In genomic region chr17:9645858-9646555, GRCh38 we compare ENCODE assay signal across 8 cellular contexts. TPM values are rescaled to one million over a fixed set of nuclear protein-coding genes. Genes with fewer than 3 reads are reported as not detected.
DNase-seq lines count a peak whose midpoint lies in the region; ATAC-seq, FAIRE-seq and TF ChIP-seq lines count a peak whose summit lies in the region.

No MANE protein-coding gene starts in this region.

- peak overlapping the region; percentile 63 for H3K4me3 ChIP-seq in astrocyte (ENCODE audit: insufficient read depth, low read depth, low read length)

- no peaks in the 10 kb centered on the region for H3K27me3 ChIP-seq in astrocyte (ENCODE audit: insufficient read depth, low read length)

- peaks cover 13% of the 10 kb centered on the region for H3K4me1 Mint-ChIP-seq in activated CD4-positive, alpha-beta T cell treated with anti-CD3 and anti-CD28 coated beads for 36 hours
- H3K4me1 Mint-ChIP-seq in astrocyte (ENCODE audit: low read depth, unreplicated experiment), result peaks cover 26% of the 10 kb centered on the region

- DNase-seq in activated CD4-positive, alpha-beta T cell treated with anti-CD3 and anti-CD28 coated beads for 36 hours, result peak; percentile 56
- no peak for DNase-seq in activated CD4-positive, alpha-beta T cell treated with anti-CD3 and anti-CD28 coated beads, Interleukin-2, amount 50 U/mL, for 4 hours
- DNase-seq in NCI-H524 (lab: John Stamatoyannopoulos, UW) (peak; percentile 59 to 82), astrocyte (ENCODE audit: low read depth) (peak; percentile 32), iris pigment epithelial cell (ENCODE audit: low read depth) (peak; percentile 36), NCI-H2081 treated with DMSO at 0.1 percent for 48 hours (lab: John Stamatoyannopoulos, UW) (no peak)
- peak; percentile 4 to 18 for DNase-seq in stimulated activated CD8-positive, alpha-beta memory T cell treated with anti-CD3 and anti-CD28 coated beads, Interleukin-15, amount 100 ng/mL, for 48 hours (ENCODE audit: low read depth in 2 of 2)

- intact Hi-C loops in activated CD4-positive, alpha-beta T cell treated with anti-CD3 and anti-CD28 coated beads for 36 hours (cut with DNase I, micrococcal nuclease), result loop anchor here in 1 of 2 experiments (2.0 kb wide), 2 partner anchors 31 to 69 kb away; partner anchors contain the start of gene CFAP52

- H3K27ac Mint-ChIP-seq in activated CD4-positive, alpha-beta T cell treated with anti-CD3 and anti-CD28 coated beads for 36 hours, result no peak overlapping the region
- H3K27ac Mint-ChIP-seq in astrocyte (ENCODE audit: unreplicated experiment), result peak overlapping the region; percentile 55

- peak overlapping the region; percentile 2 for H3K27ac ChIP-seq in astrocyte (ENCODE audit: low read depth, low read length)

- ATAC-seq in activated CD4-positive, alpha-beta T cell treated with anti-CD3 and anti-CD28 coated beads for 36 hours, result no peak
- ATAC-seq in GM21447 (IDR thresholded peaks at IDR 0.05; ENCODE audit: unreplicated experiment), result no peak

- H3K9me3 ChIP-seq in astrocyte (ENCODE audit: insufficient read depth, low read depth, low read length), result no peaks in the 10 kb centered on the region

- no peaks in the 10 kb centered on the region for H4K20me1 ChIP-seq in astrocyte (ENCODE audit: insufficient read depth, low read length)

- FAIRE-seq in astrocyte (lab: Jason Lieb, UNC), result no peak

- CTCF ChIA-PET in activated CD4-positive, alpha-beta T cell treated with anti-CD3 and anti-CD28 coated beads for 36 hours (lab: Charles Lee), result interaction anchor here (0.7 to 1.1 kb wide), 2 partner anchors 17 to 28 kb away, joined by 3 to 4 read pairs; no protein-coding TSS in a partner anchor

- H3K4me2 ChIP-seq in astrocyte (ENCODE audit: low read length), result peak overlapping the region; percentile 95

- H3K79me2 ChIP-seq in astrocyte (ENCODE audit: insufficient read depth, low read length), result no peaks in the 10 kb centered on the region

- H3K36me3 ChIP-seq in astrocyte (ENCODE audit: insufficient read depth, low read length), result no peaks in the 10 kb centered on the region

- H3K4me3 Mint-ChIP-seq in activated CD4-positive, alpha-beta T cell treated with anti-CD3 and anti-CD28 coated beads for 36 hours, result peak overlapping the region; percentile 56
- H3K4me3 Mint-ChIP-seq in astrocyte (ENCODE audit: unreplicated experiment), result peak overlapping the region; percentile 96

- TF ChIP-seq CTCF in astrocyte (IDR thresholded peaks at IDR 0.05; ENCODE audit: insufficient read depth, low read depth, low read length), result no peak

- H3K27me3 Mint-ChIP-seq in activated CD4-positive, alpha-beta T cell treated with anti-CD3 and anti-CD28 coated beads for 36 hours, result peaks cover 44% of the 10 kb centered on the region
- H3K27me3 Mint-ChIP-seq in astrocyte (ENCODE audit: low read depth, unreplicated experiment), result no peaks in the 10 kb centered on the region

- POLR2A ChIA-PET in activated CD4-positive, alpha-beta T cell treated with anti-CD3 and anti-CD28 coated beads for 36 hours (lab: Charles Lee), result no interaction called here

- H3K9ac ChIP-seq in astrocyte (ENCODE audit: low read length), result peak overlapping the region; percentile 66

- no peaks in the 10 kb centered on the region for H3K36me3 Mint-ChIP-seq in activated CD4-positive, alpha-beta T cell treated with anti-CD3 and anti-CD28 coated beads for 36 hours (ENCODE audit: low read depth)
- H3K36me3 Mint-ChIP-seq in astrocyte (ENCODE audit: low read depth, unreplicated experiment), result no peaks in the 10 kb centered on the region

- H2AFZ ChIP-seq in astrocyte (ENCODE audit: low read depth, low read length), result peak overlapping the region; percentile 88

- H3K4me1 ChIP-seq in astrocyte (ENCODE audit: insufficient read depth, low read length), result peaks cover 27% of the 10 kb centered on the region

- no peaks in the 10 kb centered on the region for H3K9me3 Mint-ChIP-seq in activated CD4-positive, alpha-beta T cell treated with anti-CD3 and anti-CD28 coated beads for 36 hours (ENCODE audit: low read depth)
- H3K9me3 Mint-ChIP-seq in astrocyte (ENCODE audit: unreplicated experiment), result no peaks in the 10 kb centered on the region

RNA-seq across cellular contexts. Expression of gene USP43, which starts 0.7 kb away (rescaled TPM):
- under 1 TPM; 0.25 to 0.33 TPM for total RNA-seq in activated CD4-positive, alpha-beta T cell treated with anti-CD3 and anti-CD28 coated beads for 36 hours
- 5.3 and 7.0 TPM in 2 replicates for total RNA-seq in astrocyte

Comparison
In these comparisons a context has a peak if more than half of its experiments do, and no peak if none do; other contexts are left out.
1. DNase-seq: peak in activated CD4-positive, alpha-beta T cell treated with anti-CD3 and anti-CD28 coated beads for 36 hours (single experiment), NCI-H524 (2 of 2), astrocyte (single experiment), iris pigment epithelial cell (single experiment) and stimulated activated CD8-positive, alpha-beta memory T cell treated with anti-CD3 and anti-CD28 coated beads, Interleukin-15, amount 100 ng/mL, for 48 hours (2 of 2); none in activated CD4-positive, alpha-beta T cell treated with anti-CD3 and anti-CD28 coated beads, Interleukin-2, amount 50 U/mL, for 4 hours (0 of 2) and NCI-H2081 treated with DMSO at 0.1 percent for 48 hours (single experiment).